ENCODE assay signal across 8 cellular contexts in genomic region chr1:155012052-155012546, GRCh38. TPM values are rescaled to one million over a fixed set of nuclear protein-coding genes. Genes with fewer than 3 reads are reported as not detected.
A peak's percentile ranks its signal among the peaks of the same experiment; 100 is the strongest.
DNase-seq lines count a peak whose midpoint lies in the region; ATAC-seq, FAIRE-seq and TF ChIP-seq lines count a peak whose summit lies in the region.

No MANE protein-coding gene starts in this region.

- ATAC-seq in HepG2, result no peak
- ATAC-seq in stimulated activated naive CD8-positive, alpha-beta T cell treated with anti-CD3 and anti-CD28 coated beads, Interleukin-15, amount 100 ng/mL, for 72 hours, result no peak

- TF ChIP-seq POLR2A in HepG2 (IDR thresholded peaks at IDR 0.05; ENCODE audit: insufficient read depth in 1 of 2, low read depth in 2 of 2, low read length in 2 of 2) (no peak; a peak in 1 of 4 replicates), transverse colon (IDR thresholded peaks at IDR 0.05) (peak; percentile 64)

- DNase-seq in NCI-H2081 (lab: John Stamatoyannopoulos, UW), result peak; percentile 53 to 61
- no peak for DNase-seq in NCI-H2081 treated with DMSO at 0.1 percent for 48 hours (lab: John Stamatoyannopoulos, UW)
- peak; percentile 6 for DNase-seq in NCI-H748 treated with DMSO at 0.1 percent for 48 hours (lab: John Stamatoyannopoulos, UW)
- peak; percentile 53 for DNase-seq in choroid plexus epithelial cell (ENCODE audit: low read depth)
- no peak for DNase-seq in HepG2 (ENCODE audit: low spot score)
- DNase-seq in transverse colon, result peak; percentile 85
- DNase-seq in MM.1S, result no peak
- no peak for DNase-seq in stimulated activated naive CD8-positive, alpha-beta T cell treated with anti-CD3 and anti-CD28 coated beads, Interleukin-15, amount 100 ng/mL, for 72 hours

- POLR2A ChIA-PET in HepG2 (lab: Yijun Ruan, JAX), result interaction anchor here (2.1 to 8.2 kb wide), 2 partner anchors 10 to 39 kb away, joined by 9 to 90 read pairs; partner anchors contain the start of gene ZBTB7B

- H3K4me3 Mint-ChIP-seq in stimulated activated naive CD8-positive, alpha-beta T cell treated with anti-CD3 and anti-CD28 coated beads, Interleukin-15, amount 100 ng/mL, for 72 hours, result no peak overlapping the region

- WGBS in HepG2 (ENCODE audit: low lambda C conversion rate), result 80% methylated on average over 9 of the region's 9 CpGs
- WGBS in transverse colon (ENCODE audit: low coverage in 1 of 2), 2 donors, result 0 to 23% methylated on average over 3 to 9 of the region's 9 CpGs

- H3K27ac ChIP-seq in HepG2 (ENCODE audit: extremely low read length, insufficient read depth, low read length) (peak overlapping the region; percentile 40), transverse colon (peak overlapping the region; percentile 96 to 100 (median 98)), MM.1S (ENCODE audit: low read length) (no peak overlapping the region)

- FAIRE-seq in HepG2 (lab: Jason Lieb, UNC), result no peak

- no peak for TF ChIP-seq RAD21 in HepG2 (CRISPR knock-in tag; IDR thresholded peaks at IDR 0.05)

- BruUV-seq in HepG2 (replicated peaks; lab: Mats Ljungman, UMichigan), result no TSS peak

- peaks cover 94% of the 10 kb centered on the region for H3K4me1 Mint-ChIP-seq in stimulated activated naive CD8-positive, alpha-beta T cell treated with anti-CD3 and anti-CD28 coated beads, Interleukin-15, amount 100 ng/mL, for 72 hours

- H3K36me3 ChIP-seq in HepG2 (replicated peaks in 1 of 2; ENCODE audit: control insufficient read depth in 1 of 2, insufficient read depth in 2 of 2, low read length in 2 of 2) (peaks cover 9 to 33% of the 10 kb centered on the region in 2 experiments; a peak in 4 of 5 replicates), transverse colon (peaks cover 0 to 12% (median 2%) of the 10 kb centered on the region in 4 donors), MM.1S (replicated peaks; ENCODE audit: insufficient read depth, low read length) (no peaks in the 10 kb centered on the region; the same call in 1 of the 2 replicates)

- TF ChIP-seq CTCF in choroid plexus epithelial cell (conservative IDR thresholded peaks at IDR 0.05; ENCODE audit: low read depth, low read length), result no peak
- no peak for TF ChIP-seq CTCF in HepG2 (CRISPR knock-in tag; IDR thresholded peaks at IDR 0.05)
- no peak for TF ChIP-seq CTCF in transverse colon (IDR thresholded peaks at IDR 0.05)
- no peak for TF ChIP-seq CTCF in MM.1S (IDR thresholded peaks at IDR 0.05; ENCODE audit: low read length)

- no peaks in the 10 kb centered on the region for H3K9me3 Mint-ChIP-seq in stimulated activated naive CD8-positive, alpha-beta T cell treated with anti-CD3 and anti-CD28 coated beads, Interleukin-15, amount 100 ng/mL, for 72 hours

- intact Hi-C loops in HepG2 (cut with micrococcal nuclease; ENCODE audit: unreplicated experiment), result no loop called here
- intact Hi-C loops in transverse colon (cut with DNase I; ENCODE audit: low total_unique reads), result no loop called here

- H3K27me3 ChIP-seq in HepG2 (ENCODE audit: control insufficient read depth in 1 of 2, insufficient read depth in 2 of 2, low read length in 2 of 2) (no peaks in the 10 kb centered on the region), transverse colon (no peaks in the 10 kb centered on the region), MM.1S (replicated peaks; ENCODE audit: insufficient read depth, low read length) (no peaks in the 10 kb centered on the region)

- no peak overlapping the region for H3K27ac Mint-ChIP-seq in stimulated activated naive CD8-positive, alpha-beta T cell treated with anti-CD3 and anti-CD28 coated beads, Interleukin-15, amount 100 ng/mL, for 72 hours

- peaks cover 69% of the 10 kb centered on the region for H3K4me1 ChIP-seq in HepG2 (ENCODE audit: insufficient read depth, low read length)
- peaks cover 31 to 86% (median 74%) of the 10 kb centered on the region in 4 donors for H3K4me1 ChIP-seq in transverse colon
- H3K4me1 ChIP-seq in MM.1S (ENCODE audit: low read length), result peaks cover 21% of the 10 kb centered on the region

- H3K9me2 ChIP-seq in MM.1S (replicated peaks; ENCODE audit: insufficient read depth, low read length), result no peaks in the 10 kb centered on the region

- H3K27me3 Mint-ChIP-seq in stimulated activated naive CD8-positive, alpha-beta T cell treated with anti-CD3 and anti-CD28 coated beads, Interleukin-15, amount 100 ng/mL, for 72 hours, result peaks cover 7% of the 10 kb centered on the region

- no peak for TF ChIP-seq EP300 in HepG2 (IDR thresholded peaks at IDR 0.05; ENCODE audit: low read depth in 2 of 2, low read length in 2 of 2)
- no peak for TF ChIP-seq EP300 in HepG2 (CRISPR knock-in tag; IDR thresholded peaks at IDR 0.05; ENCODE audit: borderline replicate concordance)
- no peak for TF ChIP-seq EP300 in transverse colon (IDR thresholded peaks at IDR 0.05; ENCODE audit: low read depth)

- H4K20me1 ChIP-seq in HepG2 (ENCODE audit: insufficient read depth, low read length), result peaks cover 8% of the 10 kb centered on the region; the same call in 1 of the 2 replicates
- no peaks in the 10 kb centered on the region for H4K20me1 ChIP-seq in MM.1S (ENCODE audit: insufficient read depth, low read length)

- no peaks in the 10 kb centered on the region for H3K9me3 ChIP-seq in HepG2 (ENCODE audit: low read length)
- no peaks in the 10 kb centered on the region for H3K9me3 ChIP-seq in transverse colon
- H3K9me3 ChIP-seq in MM.1S (replicated peaks; ENCODE audit: insufficient read depth, low read length), result no peaks in the 10 kb centered on the region

- H3K9ac ChIP-seq in HepG2 (ENCODE audit: insufficient read depth, low read depth, low read length) (no peak overlapping the region), MM.1S (ENCODE audit: low read length) (no peak overlapping the region)

- H2AFZ ChIP-seq in HepG2 (ENCODE audit: low read length) (no peak overlapping the region), MM.1S (ENCODE audit: low read length) (no peak overlapping the region)

- peaks cover 26% of the 10 kb centered on the region for H3F3A ChIP-seq in MM.1S (ENCODE audit: insufficient read depth, low read length)

- no peak overlapping the region for H3K4me3 ChIP-seq in choroid plexus epithelial cell (ENCODE audit: low read depth, low read length)
- H3K4me3 ChIP-seq in HepG2 (replicated peaks in 1 of 3; ENCODE audit: insufficient read depth in 1 of 3, low read depth in 2 of 3, low read length in 3 of 3), result no peak overlapping the region
- H3K4me3 ChIP-seq in transverse colon, result no peak overlapping the region
- H3K4me3 ChIP-seq in MM.1S (ENCODE audit: low read length), result no peak overlapping the region

- CTCF ChIA-PET in HepG2 (lab: Yijun Ruan, JAX; ENCODE audit: low intra/inter-chr PET ratio, low total read pairs), result no interaction called here

- H3K79me2 ChIP-seq in HepG2 (ENCODE audit: insufficient read depth, low read length) (peaks cover 19% of the 10 kb centered on the region), MM.1S (ENCODE audit: low read length) (peaks cover 53% of the 10 kb centered on the region)

- in situ Hi-C loops in HepG2 (cut with HindIII; ENCODE audit: extremely low pct_ligation_motif_present, low pct_unique_long_range_greater_than_20kb) (no loop called here), transverse colon (cut with MboI; ENCODE audit: low pct_ligation_motif_present in 1 of 4, low pct_unique_long_range_greater_than_20kb in 1 of 4, low sequenced_read_pairs in 3 of 4) (no loop called here)

- H3K4me2 ChIP-seq in HepG2 (ENCODE audit: low read depth, low read length) (no peak overlapping the region), MM.1S (ENCODE audit: low read depth, low read length) (no peak overlapping the region)

RNA-seq across cellular contexts. Expression of gene ZBTB7B, which starts 9.5 kb away (rescaled TPM):
- total RNA-seq in HepG2 (2016; rRNA removed; fragmentation: Illumina TruSeq; extraction: Trizol), result 10.1 and 15.5 TPM in 2 replicates
- 2.1 and 2.9 TPM in 2 replicates for total RNA-seq in HepG2 (2016; cell fraction: cytosol; rRNA removed; fragmentation: Illumina TruSeq; extraction: Trizol; ENCODE audit: low read depth)
- 9.4 and 15.2 TPM in 2 replicates for total RNA-seq in HepG2 (2016; cell fraction: insoluble cytoplasmic fraction; rRNA removed; fragmentation: Illumina TruSeq; extraction: Trizol)
- 7.3 and 8.2 TPM in 2 replicates for total RNA-seq in HepG2 (2016; cell fraction: membrane; rRNA removed; fragmentation: Illumina TruSeq; extraction: Trizol)
- 12.6 TPM in 2 replicates for total RNA-seq in HepG2 (2016; cell fraction: nucleus; rRNA removed; fragmentation: Illumina TruSeq; extraction: Trizol)
- polyA plus RNA-seq in HepG2 (2011; rRNA removed), result 17.5 and 22.3 TPM in 2 replicates
- polyA plus RNA-seq in HepG2 (2011; cell fraction: cytosol; rRNA removed), result 15.0 and 19.2 TPM in 2 replicates
- polyA plus RNA-seq in HepG2 (2011; cell fraction: nucleus; rRNA removed), result 45.5 and 50.7 TPM in 2 replicates
- polyA plus RNA-seq in HepG2 (2012), result 9.8 and 10.8 TPM in 2 replicates
- polyA plus RNA-seq in HepG2 (2016; cell fraction: cytosol; fragmentation: Illumina TruSeq; extraction: Trizol; ENCODE audit: low read depth), result 1.1 and 1.7 TPM in 2 replicates
- polyA plus RNA-seq in HepG2 (2016; cell fraction: insoluble cytoplasmic fraction; fragmentation: Illumina TruSeq; extraction: Trizol; ENCODE audit: low read depth), result 10.5 and 12.2 TPM in 2 replicates
- polyA plus RNA-seq in HepG2 (2016; cell fraction: membrane; fragmentation: Illumina TruSeq; extraction: Trizol; ENCODE audit: low read depth), result 4.4 and 5.4 TPM in 2 replicates
- polyA plus RNA-seq in HepG2 (2016; cell fraction: nucleus; fragmentation: Illumina TruSeq; extraction: Trizol; ENCODE audit: insufficient read depth, low read depth), result 31.6 and 39.9 TPM in 2 replicates
- polyA minus RNA-seq in HepG2 (2011; rRNA and poly(A)+ RNA removed; ENCODE audit: low replicate concordance), result 32.5 and 45.9 TPM in 2 replicates
- 9.9 and 13.2 TPM in 2 replicates for polyA minus RNA-seq in HepG2 (2011; cell fraction: cytosol; rRNA and poly(A)+ RNA removed)
- 10.3 and 13.3 TPM in 2 replicates for polyA minus RNA-seq in HepG2 (2011; cell fraction: nucleus; rRNA and poly(A)+ RNA removed)
- 100 to 1,000 TPM in 3 of 4 donors, 10 to 100 TPM in 1; 85.2 to 513 (median 272) TPM for total RNA-seq in transverse colon

RNA-seq across cellular contexts. Expression of gene LENEP, which starts 18.7 kb away (rescaled TPM):
- 0.29 TPM in 1 of 2 replicates, not detected in the other for total RNA-seq in HepG2 (2016; rRNA removed; fragmentation: Illumina TruSeq; extraction: Trizol)
- total RNA-seq in HepG2 (2016; cell fraction: cytosol; rRNA removed; fragmentation: Illumina TruSeq; extraction: Trizol; ENCODE audit: low read depth), result not detected in 2 replicates
- total RNA-seq in HepG2 (2016; cell fraction: insoluble cytoplasmic fraction; rRNA removed; fragmentation: Illumina TruSeq; extraction: Trizol), result 0.32 TPM in 1 of 2 replicates, not detected in the other
- total RNA-seq in HepG2 (2016; cell fraction: membrane; rRNA removed; fragmentation: Illumina TruSeq; extraction: Trizol), result not detected in 2 replicates
- 1.1 and 1.3 TPM in 2 replicates for total RNA-seq in HepG2 (2016; cell fraction: nucleus; rRNA removed; fragmentation: Illumina TruSeq; extraction: Trizol)
- polyA plus RNA-seq in HepG2 (2011; rRNA removed), result not detected in 2 replicates
- not detected in 2 replicates for polyA plus RNA-seq in HepG2 (2011; cell fraction: cytosol; rRNA removed)
- 0.29 and 0.40 TPM in 2 replicates for polyA plus RNA-seq in HepG2 (2011; cell fraction: nucleus; rRNA removed)
- polyA plus RNA-seq in HepG2 (2012), result not detected in 2 replicates
- polyA plus RNA-seq in HepG2 (2016; cell fraction: cytosol; fragmentation: Illumina TruSeq; extraction: Trizol; ENCODE audit: low read depth), result not detected in 2 replicates
- not detected in 2 replicates for polyA plus RNA-seq in HepG2 (2016; cell fraction: insoluble cytoplasmic fraction; fragmentation: Illumina TruSeq; extraction: Trizol; ENCODE audit: low read depth)
- not detected in 2 replicates for polyA plus RNA-seq in HepG2 (2016; cell fraction: membrane; fragmentation: Illumina TruSeq; extraction: Trizol; ENCODE audit: low read depth)
- polyA plus RNA-seq in HepG2 (2016; cell fraction: nucleus; fragmentation: Illumina TruSeq; extraction: Trizol; ENCODE audit: insufficient read depth, low read depth), result not detected in 2 replicates
- polyA minus RNA-seq in HepG2 (2011; rRNA and poly(A)+ RNA removed; ENCODE audit: low replicate concordance), result 1.3 and 7.6 TPM in 2 replicates
- not detected in 2 replicates for polyA minus RNA-seq in HepG2 (2011; cell fraction: cytosol; rRNA and poly(A)+ RNA removed)
- 1.6 TPM in 1 of 2 replicates, not detected in the other for polyA minus RNA-seq in HepG2 (2011; cell fraction: nucleus; rRNA and poly(A)+ RNA removed)
- total RNA-seq in transverse colon, result not detected

RNA-seq across cellular contexts. Expression of gene DCST2, which starts 21.5 kb away (rescaled TPM):
- total RNA-seq in HepG2 (2016; rRNA removed; fragmentation: Illumina TruSeq; extraction: Trizol), result not detected in 2 replicates
- not detected in 2 replicates for total RNA-seq in HepG2 (2016; cell fraction: cytosol; rRNA removed; fragmentation: Illumina TruSeq; extraction: Trizol; ENCODE audit: low read depth)
- total RNA-seq in HepG2 (2016; cell fraction: insoluble cytoplasmic fraction; rRNA removed; fragmentation: Illumina TruSeq; extraction: Trizol), result not detected in 2 replicates
- not detected in 2 replicates for total RNA-seq in HepG2 (2016; cell fraction: membrane; rRNA removed; fragmentation: Illumina TruSeq; extraction: Trizol)
- total RNA-seq in HepG2 (2016; cell fraction: nucleus; rRNA removed; fragmentation: Illumina TruSeq; extraction: Trizol), result not detected in 2 replicates
- 0.74 and 0.80 TPM in 2 replicates for polyA plus RNA-seq in HepG2 (2011; rRNA removed)
- 0.17 and 0.19 TPM in 2 replicates for polyA plus RNA-seq in HepG2 (2011; cell fraction: cytosol; rRNA removed)
- polyA plus RNA-seq in HepG2 (2011; cell fraction: nucleus; rRNA removed), result 7.8 and 11.4 TPM in 2 replicates
- 0.35 and 1.6 TPM in 2 replicates for polyA plus RNA-seq in HepG2 (2012)
- polyA plus RNA-seq in HepG2 (2016; cell fraction: cytosol; fragmentation: Illumina TruSeq; extraction: Trizol; ENCODE audit: low read depth), result 0.29 TPM in 1 of 2 replicates, not detected in the other
- not detected in 2 replicates for polyA plus RNA-seq in HepG2 (2016; cell fraction: insoluble cytoplasmic fraction; fragmentation: Illumina TruSeq; extraction: Trizol; ENCODE audit: low read depth)
- not detected in 2 replicates for polyA plus RNA-seq in HepG2 (2016; cell fraction: membrane; fragmentation: Illumina TruSeq; extraction: Trizol; ENCODE audit: low read depth)
- 0.29 TPM in 1 of 2 replicates, not detected in the other for polyA plus RNA-seq in HepG2 (2016; cell fraction: nucleus; fragmentation: Illumina TruSeq; extraction: Trizol; ENCODE audit: insufficient read depth, low read depth)
- 0.08 and 2.6 TPM in 2 replicates for polyA minus RNA-seq in HepG2 (2011; rRNA and poly(A)+ RNA removed; ENCODE audit: low replicate concordance)
- not detected in 2 replicates for polyA minus RNA-seq in HepG2 (2011; cell fraction: cytosol; rRNA and poly(A)+ RNA removed)
- 0.37 TPM in 1 of 2 replicates, not detected in the other for polyA minus RNA-seq in HepG2 (2011; cell fraction: nucleus; rRNA and poly(A)+ RNA removed)
- 1 to 10 TPM in 3 of 4 donors, not detected in 1; 1.9 to 4.6 (median 4.5) TPM for total RNA-seq in transverse colon

RNA-seq across cellular contexts. Expression of gene DCST1, which starts 21.5 kb away (rescaled TPM):
- total RNA-seq in HepG2 (2016; rRNA removed; fragmentation: Illumina TruSeq; extraction: Trizol) (not detected in 2 replicates), transverse colon (under 1 TPM in 2 of 4 donors, not detected in 2; 0.32 to 0.41 TPM)
- total RNA-seq in HepG2 (2016; cell fraction: cytosol; rRNA removed; fragmentation: Illumina TruSeq; extraction: Trizol; ENCODE audit: low read depth), result not detected in 2 replicates
- total RNA-seq in HepG2 (2016; cell fraction: insoluble cytoplasmic fraction; rRNA removed; fragmentation: Illumina TruSeq; extraction: Trizol), result not detected in 2 replicates
- total RNA-seq in HepG2 (2016; cell fraction: membrane; rRNA removed; fragmentation: Illumina TruSeq; extraction: Trizol), result not detected in 2 replicates
- not detected in 2 replicates for total RNA-seq in HepG2 (2016; cell fraction: nucleus; rRNA removed; fragmentation: Illumina TruSeq; extraction: Trizol)
- 0.04 TPM in 1 of 2 replicates, not detected in the other for polyA plus RNA-seq in HepG2 (2011; rRNA removed)
- polyA plus RNA-seq in HepG2 (2011; cell fraction: cytosol; rRNA removed), result not detected in 2 replicates
- 0.19 and 0.24 TPM in 2 replicates for polyA plus RNA-seq in HepG2 (2011; cell fraction: nucleus; rRNA removed)
- not detected in 2 replicates for polyA plus RNA-seq in HepG2 (2012)
- not detected in 2 replicates for polyA plus RNA-seq in HepG2 (2016; cell fraction: cytosol; fragmentation: Illumina TruSeq; extraction: Trizol; ENCODE audit: low read depth)
- not detected in 2 replicates for polyA plus RNA-seq in HepG2 (2016; cell fraction: insoluble cytoplasmic fraction; fragmentation: Illumina TruSeq; extraction: Trizol; ENCODE audit: low read depth)
- not detected in 2 replicates for polyA plus RNA-seq in HepG2 (2016; cell fraction: membrane; fragmentation: Illumina TruSeq; extraction: Trizol; ENCODE audit: low read depth)
- polyA plus RNA-seq in HepG2 (2016; cell fraction: nucleus; fragmentation: Illumina TruSeq; extraction: Trizol; ENCODE audit: insufficient read depth, low read depth), result not detected in 2 replicates
- not detected in 2 replicates for polyA minus RNA-seq in HepG2 (2011; rRNA and poly(A)+ RNA removed; ENCODE audit: low replicate concordance)
- not detected in 2 replicates for polyA minus RNA-seq in HepG2 (2011; cell fraction: cytosol; rRNA and poly(A)+ RNA removed)
- not detected in 2 replicates for polyA minus RNA-seq in HepG2 (2011; cell fraction: nucleus; rRNA and poly(A)+ RNA removed)

RNA-seq across cellular contexts. Expression of gene FLAD1, which starts 29.0 kb away (rescaled TPM):
- total RNA-seq in HepG2 (2016; rRNA removed; fragmentation: Illumina TruSeq; extraction: Trizol), result 32.8 and 32.9 TPM in 2 replicates
- total RNA-seq in HepG2 (2016; cell fraction: cytosol; rRNA removed; fragmentation: Illumina TruSeq; extraction: Trizol; ENCODE audit: low read depth), result 21.5 and 22.7 TPM in 2 replicates
- total RNA-seq in HepG2 (2016; cell fraction: insoluble cytoplasmic fraction; rRNA removed; fragmentation: Illumina TruSeq; extraction: Trizol), result 29.0 and 37.1 TPM in 2 replicates
- total RNA-seq in HepG2 (2016; cell fraction: membrane; rRNA removed; fragmentation: Illumina TruSeq; extraction: Trizol), result 23.4 and 27.9 TPM in 2 replicates
- total RNA-seq in HepG2 (2016; cell fraction: nucleus; rRNA removed; fragmentation: Illumina TruSeq; extraction: Trizol), result 37.9 and 38.9 TPM in 2 replicates
- polyA plus RNA-seq in HepG2 (2011; rRNA removed), result 25.9 and 30.3 TPM in 2 replicates
- 16.4 and 22.8 TPM in 2 replicates for polyA plus RNA-seq in HepG2 (2011; cell fraction: cytosol; rRNA removed)
- polyA plus RNA-seq in HepG2 (2011; cell fraction: nucleus; rRNA removed), result 84.3 and 94.4 TPM in 2 replicates
- 15.3 and 18.2 TPM in 2 replicates for polyA plus RNA-seq in HepG2 (2012)
- 17.3 and 18.3 TPM in 2 replicates for polyA plus RNA-seq in HepG2 (2016; cell fraction: cytosol; fragmentation: Illumina TruSeq; extraction: Trizol; ENCODE audit: low read depth)
- polyA plus RNA-seq in HepG2 (2016; cell fraction: insoluble cytoplasmic fraction; fragmentation: Illumina TruSeq; extraction: Trizol; ENCODE audit: low read depth), result 28.5 and 31.1 TPM in 2 replicates
- polyA plus RNA-seq in HepG2 (2016; cell fraction: membrane; fragmentation: Illumina TruSeq; extraction: Trizol; ENCODE audit: low read depth), result 17.7 and 19.3 TPM in 2 replicates
- polyA plus RNA-seq in HepG2 (2016; cell fraction: nucleus; fragmentation: Illumina TruSeq; extraction: Trizol; ENCODE audit: insufficient read depth, low read depth), result 64.3 and 72.6 TPM in 2 replicates
- 34.0 and 163 TPM in 2 replicates for polyA minus RNA-seq in HepG2 (2011; rRNA and poly(A)+ RNA removed; ENCODE audit: low replicate concordance)
- 7.6 and 9.5 TPM in 2 replicates for polyA minus RNA-seq in HepG2 (2011; cell fraction: cytosol; rRNA and poly(A)+ RNA removed)
- 15.7 and 16.8 TPM in 2 replicates for polyA minus RNA-seq in HepG2 (2011; cell fraction: nucleus; rRNA and poly(A)+ RNA removed)
- total RNA-seq in transverse colon, result 10 to 100 TPM; 32.7 to 42.4 (median 36.0) TPM

Comparison
In these comparisons a context has a peak if more than half of its experiments do, and no peak if none do; other contexts are left out.
1. DNase-seq: peak in NCI-H2081 (2 of 2), NCI-H748 treated with DMSO at 0.1 percent for 48 hours (single experiment), choroid plexus epithelial cell (single experiment) and transverse colon (single experiment); none in NCI-H2081 treated with DMSO at 0.1 percent for 48 hours (single experiment), HepG2 (single experiment), MM.1S (single experiment) and stimulated activated naive CD8-positive, alpha-beta T cell treated with anti-CD3 and anti-CD28 coated beads, Interleukin-15, amount 100 ng/mL, for 72 hours (0 of 2).
2. RNA of gene ZBTB7B, which starts 9.5 kb away (total RNA-seq): 85.2 to 513 TPM in transverse colon; 2.1 to 15.5 TPM in HepG2; every median in the first group is over 4 times any median in the second.